ENCODE assay signal across 23 cellular contexts in genomic region chr14:79285263-79285662, GRCh38.
"Had no signal": no experiment of that assay in that cellular context is flagged by ENCODE, and none has a peak within 500 bp of the region (broad histone marks: within the 10 kb centered on the region; RNA-seq: fewer than 3 reads in every experiment).

No MANE protein-coding gene starts in this region.

- H3K4me1 ChIP-seq: adrenal gland, breast epithelium, SJCRH30 had no signal

- H3K27me3 ChIP-seq: adrenal gland, body of pancreas, breast epithelium, SJCRH30 had no signal

- H3K9me3 ChIP-seq: adrenal gland, body of pancreas, breast epithelium, SJCRH30 had no signal

- DNase-seq: activated CD4-positive, alpha-beta T cell treated with anti-CD3 and anti-CD28 coated beads, Interleukin-2, amount 10 ng/mL, durations not matched to agents 24 days and 14 days; activated CD4-positive, alpha-beta T cell treated with anti-CD3 and anti-CD28 coated beads, Interleukin-2, amount 50 U/mL, for 4 hours; activated CD8-positive, alpha-beta T cell treated with anti-CD3 and anti-CD28 coated beads for 36 hours; activated gamma-delta T cell treated with Interleukin-2 at 50 U/mL for 16 hours; activated naive CD4-positive, alpha-beta T cell treated with anti-CD3 and anti-CD28 coated beads for 36 hours; activated T-cell treated with anti-CD3 and anti-CD28 coated beads, Interleukin-2, amount 50 U/mL, for 24 hours; adrenal gland; body of pancreas; NCI-H1105; NCI-H1417 treated with DMSO at 0.1 percent for 48 hours; NCI-H187 treated with DMSO at 0.1 percent for 48 hours; NCI-H2081; NCI-H2171 treated with DMSO at 0.1 percent for 48 hours; NCI-H2227 treated with DMSO at 0.1 percent for 48 hours; NCI-H446 treated with DMSO at 0.1 percent for 48 hours; NCI-H524; SHP77; SJCRH30; T1000 had no signal

- ATAC-seq: activated CD8-positive, alpha-beta T cell treated with anti-CD3 and anti-CD28 coated beads for 36 hours; activated naive CD4-positive, alpha-beta T cell treated with anti-CD3 and anti-CD28 coated beads, Interleukin-2, amount 50 U/mL, for 72 hours; body of pancreas; Panc1 had no signal

- H3K4me3 ChIP-seq: adrenal gland, body of pancreas, breast epithelium, SJCRH30, SK-N-MC had no signal

- H3K27ac ChIP-seq: adrenal gland, body of pancreas, breast epithelium, SJCRH30, SK-N-MC had no signal

- H3K36me3 ChIP-seq: adrenal gland, breast epithelium, SJCRH30 had no signal
